Comparison of ENCODE assay signal across 8 cellular contexts in the genomic region with DNA sequence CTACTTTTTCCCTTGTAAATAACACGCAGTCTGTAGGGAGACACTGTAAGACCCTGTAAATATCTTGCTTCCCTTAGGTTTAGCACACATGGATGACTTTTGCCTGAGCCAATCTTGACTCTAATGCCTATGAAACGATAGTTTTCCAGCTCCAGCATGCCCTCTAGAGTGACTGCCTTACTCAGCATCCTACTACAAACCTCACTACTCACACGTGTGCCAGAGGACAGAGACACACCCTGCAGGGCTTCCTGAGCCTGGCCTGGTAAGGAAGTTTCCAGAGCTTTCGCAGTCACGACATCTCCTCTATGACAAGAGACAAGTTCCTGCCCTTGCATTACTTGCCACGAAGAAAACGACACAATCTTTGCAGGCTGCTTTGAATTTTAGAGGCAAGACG.
A peak's percentile ranks its signal among the peaks of the same experiment; 100 is the strongest.
DNase-seq lines count a peak whose midpoint lies in the region; ATAC-seq and TF ChIP-seq lines count a peak whose summit lies in the region.

No MANE protein-coding gene starts in this region.

- no peaks in the 10 kb centered on the region for H3K36me3 Mint-ChIP-seq in neural progenitor cell

- H3K4me2 ChIP-seq in neural progenitor cell: no peak overlapping the region

- H3K27ac ChIP-seq in neural progenitor cell: no peak overlapping the region

- no peaks in the 10 kb centered on the region for H3K4me1 ChIP-seq in neural progenitor cell

- H3K4me3 ChIP-seq in NB4 (ENCODE audit: low read depth, low read length) (no peak overlapping the region), neural progenitor cell (no peak overlapping the region)

- H3K36me3 ChIP-seq in neural progenitor cell: no peaks in the 10 kb centered on the region

- no peaks in the 10 kb centered on the region for H3K27me3 ChIP-seq in neural progenitor cell

- ATAC-seq in GM19035 (IDR thresholded peaks at IDR 0.05; ENCODE audit: unreplicated experiment): peak; percentile 65

- H3K9me3 Mint-ChIP-seq in neural progenitor cell: peaks cover 10% of the 10 kb centered on the region

- TF ChIP-seq POLR2A in NB4 (IDR thresholded peaks at IDR 0.05; ENCODE audit: extremely low read depth, insufficient read length): no peak

- no peak overlapping the region for H3K9ac ChIP-seq in neural progenitor cell

- H3K4me3 Mint-ChIP-seq in neural progenitor cell: no peak overlapping the region

- no peaks in the 10 kb centered on the region for H3F3A ChIP-seq in neural progenitor cell (ENCODE audit: low read depth)

- peaks cover 8% of the 10 kb centered on the region for H3K27me3 Mint-ChIP-seq in neural progenitor cell (ENCODE audit: insufficient read depth, low read depth)

- H3K9me3 ChIP-seq in neural progenitor cell (ENCODE audit: low read depth): no peaks in the 10 kb centered on the region

- TF ChIP-seq CTCF in NB4 (IDR thresholded peaks at IDR 0.05; ENCODE audit: low read depth, low read length) (peak; percentile 75), neural progenitor cell (IDR thresholded peaks at IDR 0.05) (peak; percentile 71)

- H3K4me1 Mint-ChIP-seq in neural progenitor cell: peaks cover 4% of the 10 kb centered on the region

- H2AFZ ChIP-seq in neural progenitor cell (replicated peaks): no peak overlapping the region

- peak overlapping the region; percentile 26 for H3K27ac Mint-ChIP-seq in neural progenitor cell

- H4K20me1 ChIP-seq in neural progenitor cell (ENCODE audit: low read depth): no peaks in the 10 kb centered on the region

- H3K79me2 ChIP-seq in neural progenitor cell (ENCODE audit: low read depth): no peaks in the 10 kb centered on the region

- DNase-seq in AG08396 (ENCODE audit: low spot score): peak; percentile 65
- DNase-seq in NB4 (ENCODE audit: low read depth): peak; percentile 58
- DNase-seq in brain pericyte (ENCODE audit: low read depth, low spot score): peak; percentile 18
- peak; percentile 54 for DNase-seq in neural progenitor cell (ENCODE audit: low spot score)
- no peak for DNase-seq in occipital lobe (lab: John Stamatoyannopoulos, UW)
- no peak for DNase-seq in NCI-H69 (lab: John Stamatoyannopoulos, UW)
- DNase-seq in stimulated activated CD4-positive, alpha-beta T cell treated with anti-CD3 and anti-CD28 coated beads, Interleukin-4, amount 100 ng/mL, for 4 hours: no peak

Comparison
In these comparisons a context has a peak if more than half of its experiments do, and no peak if none do; other contexts are left out.
1. DNase-seq: peak in AG08396 (single experiment), NB4 (single experiment), brain pericyte (single experiment) and neural progenitor cell (single experiment); none in occipital lobe (single experiment), NCI-H69 (single experiment) and stimulated activated CD4-positive, alpha-beta T cell treated with anti-CD3 and anti-CD28 coated beads, Interleukin-4, amount 100 ng/mL, for 4 hours (0 of 2).